In genomic region chr7:8277394-8277982, GRCh38 we compare ENCODE assay signal across 13 cellular contexts. TPM values are rescaled to one million over a fixed set of nuclear protein-coding genes. Genes with fewer than 3 reads are reported as not detected.
DNase-seq lines count a peak whose midpoint lies in the region; ATAC-seq, FAIRE-seq and TF ChIP-seq lines count a peak whose summit lies in the region.
"Had no signal": no experiment of that assay in that cellular context is flagged by ENCODE, and none has a peak within 500 bp of the region (broad histone marks: within the 10 kb centered on the region; RNA-seq: fewer than 3 reads in every experiment).

No MANE protein-coding gene starts in this region.

- dilution Hi-C loops in endothelial cell of umbilical vein (cut with MboI; ENCODE audit: extremely low pct_ligation_motif_present, low sequenced_read_pairs): no loop called here

- H3K9me3 ChIP-seq in endothelial cell of umbilical vein (replicated peaks; ENCODE audit: control insufficient read depth, insufficient read depth, low read length): no peaks in the 10 kb centered on the region

- no peak overlapping the region for H3K4me3 Mint-ChIP-seq in activated T-cell treated with anti-CD3 and anti-CD28 coated beads, Interleukin-2, amount 50 U/mL, for 4 hours
- H3K4me3 Mint-ChIP-seq: activated B cell treated with CpG ODN at 0.5 μM for 24 hours; activated naive CD8-positive, alpha-beta T cell treated with anti-CD3 and anti-CD28 coated beads, Interleukin-2, amount 10 ng/mL, durations not matched to agents 7 days and 5 days; CD4-positive, alpha-beta T cell; mesothelial cell of epicardium had no signal

- POLR2A ChIA-PET in endothelial cell of umbilical vein (lab: Charles Lee): no interaction called here

- no peak for FAIRE-seq in endothelial cell of umbilical vein (lab: Jason Lieb, UNC)

- no peak for TF ChIP-seq POLR2A in endothelial cell of umbilical vein (IDR thresholded peaks at IDR 0.05; ENCODE audit: low read depth, low read length)

- peaks cover 10% of the 10 kb centered on the region for H3K27me3 Mint-ChIP-seq in activated T-cell treated with anti-CD3 and anti-CD28 coated beads, Interleukin-2, amount 50 U/mL, for 4 hours (ENCODE audit: low read depth)

- CTCF ChIA-PET in endothelial cell of umbilical vein (lab: Charles Lee): interaction anchor here (0.7 to 2.3 kb wide), 6 partner anchors 11 to 853 kb away, joined by 3 to 37 read pairs (median 4); no protein-coding TSS in a partner anchor

- peaks cover 0 to 3% of the 10 kb centered on the region in 2 experiments for H3K27me3 ChIP-seq in endothelial cell of umbilical vein (ENCODE audit: control insufficient read depth in 2 of 2, insufficient read depth in 2 of 2, low read length in 2 of 2)

- TF ChIP-seq CTCF in 22Rv1 (IDR thresholded peaks at IDR 0.05): peak; percentile 70
- TF ChIP-seq CTCF in GM12873 (IDR thresholded peaks at IDR 0.05; ENCODE audit: insufficient read depth, low read depth, low read length, missing control alignments): peak; percentile 41
- no peak for TF ChIP-seq CTCF in endothelial cell of umbilical vein (IDR thresholded peaks at IDR 0.05; ENCODE audit: extremely low read depth in 1 of 2, insufficient read depth in 1 of 2, low read depth in 1 of 2, low read length in 2 of 2)

- no peaks in the 10 kb centered on the region for H3K4me1 ChIP-seq in endothelial cell of umbilical vein (ENCODE audit: control insufficient read depth, extremely low read depth, insufficient read depth, low read length)

- no TSS peak for BruUV-seq in endothelial cell of umbilical vein (replicated peaks; lab: Mats Ljungman, UMichigan)

- peaks cover 4% of the 10 kb centered on the region for H3K9me3 Mint-ChIP-seq in activated T-cell treated with anti-CD3 and anti-CD28 coated beads, Interleukin-2, amount 50 U/mL, for 4 hours
- H3K9me3 Mint-ChIP-seq: activated B cell treated with CpG ODN at 0.5 μM for 24 hours; activated naive CD8-positive, alpha-beta T cell treated with anti-CD3 and anti-CD28 coated beads, Interleukin-2, amount 10 ng/mL, durations not matched to agents 7 days and 5 days; CD4-positive, alpha-beta T cell had no signal

- H4K20me1 ChIP-seq in endothelial cell of umbilical vein (replicated peaks; ENCODE audit: control insufficient read depth, extremely low read depth, insufficient read depth, low read length): no peaks in the 10 kb centered on the region

- H3K4me3 ChIP-seq in endothelial cell of umbilical vein (replicated peaks in 1 of 3; ENCODE audit: insufficient read depth in 1 of 3, low read depth in 1 of 3, low read length in 3 of 3): no peak overlapping the region

- DNase-seq in NCI-H526 treated with DMSO at 0.1 percent for 48 hours (lab: John Stamatoyannopoulos, UW) (peak; percentile 43), endothelial cell of umbilical vein (ENCODE audit: low read depth, low spot score) (peak; percentile 12), GF-D8 (lab: John Stamatoyannopoulos, UW) (no peak), GM19238 (ENCODE audit: insufficient read length, low spot score) (no peak)
- DNase-seq in activated T-cell treated with anti-CD3 and anti-CD28 coated beads, Interleukin-2, amount 50 U/mL, for 4 hours: no peak
- DNase-seq: activated B cell treated with CpG ODN at 0.5 μM for 24 hours; activated naive CD8-positive, alpha-beta T cell treated with anti-CD3 and anti-CD28 coated beads, Interleukin-2, amount 10 ng/mL, durations not matched to agents 7 days and 5 days; CD4-positive, alpha-beta T cell; stimulated activated CD4-positive, alpha-beta T cell treated with anti-CD3 and anti-CD28 coated beads, Interleukin-12 subunit alpha, Interleukin-12 subunit beta, amount 100 ng/mL, for 4 hours had no signal

- no peak overlapping the region for H2AFZ ChIP-seq in endothelial cell of umbilical vein (ENCODE audit: low read depth, low read length)

- no peaks in the 10 kb centered on the region for H3K36me3 ChIP-seq in endothelial cell of umbilical vein (ENCODE audit: control insufficient read depth in 2 of 2, extremely low read depth in 1 of 2, insufficient read depth in 2 of 2, low read length in 2 of 2)

- no peaks in the 10 kb centered on the region for H3K4me1 Mint-ChIP-seq in activated T-cell treated with anti-CD3 and anti-CD28 coated beads, Interleukin-2, amount 50 U/mL, for 4 hours (ENCODE audit: low read depth)
- H3K4me1 Mint-ChIP-seq: activated B cell treated with CpG ODN at 0.5 μM for 24 hours; activated naive CD8-positive, alpha-beta T cell treated with anti-CD3 and anti-CD28 coated beads, Interleukin-2, amount 10 ng/mL, durations not matched to agents 7 days and 5 days; mesothelial cell of epicardium had no signal

- H3K36me3 Mint-ChIP-seq in activated T-cell treated with anti-CD3 and anti-CD28 coated beads, Interleukin-2, amount 50 U/mL, for 4 hours (ENCODE audit: insufficient read depth): no peaks in the 10 kb centered on the region
- H3K36me3 Mint-ChIP-seq: activated naive CD8-positive, alpha-beta T cell treated with anti-CD3 and anti-CD28 coated beads, Interleukin-2, amount 10 ng/mL, durations not matched to agents 7 days and 5 days; mesothelial cell of epicardium had no signal

- H3K4me2 ChIP-seq in endothelial cell of umbilical vein (ENCODE audit: insufficient read depth, low read length): no peak overlapping the region

- no peaks in the 10 kb centered on the region for H3K79me2 ChIP-seq in endothelial cell of umbilical vein (ENCODE audit: control insufficient read depth, insufficient read depth, low read length)

- no peaks in the 10 kb centered on the region for H3K9me1 ChIP-seq in endothelial cell of umbilical vein (replicated peaks; ENCODE audit: control insufficient read depth, extremely low read depth, insufficient read depth, low read length)

- H3K9ac ChIP-seq in endothelial cell of umbilical vein (replicated peaks; ENCODE audit: extremely low read depth, insufficient read depth, low read length): no peak overlapping the region

- intact Hi-C loops in endothelial cell of umbilical vein (cut with micrococcal nuclease): no loop called here

- H3K27ac ChIP-seq in 22Rv1: no peak overlapping the region
- no peak overlapping the region for H3K27ac ChIP-seq in endothelial cell of umbilical vein (ENCODE audit: insufficient read depth, low read depth, low read length)

- ATAC-seq in GM18498 (IDR thresholded peaks at IDR 0.05; ENCODE audit: unreplicated experiment): no peak
- no peak for ATAC-seq in activated T-cell treated with anti-CD3 and anti-CD28 coated beads, Interleukin-2, amount 50 U/mL, for 4 hours

TF ChIP-seq in endothelial cell of umbilical vein, 7 proteins besides CTCF, POLR2A, EP300 and RAD21:
- TF ChIP-seq MAX (IDR thresholded peaks at IDR 0.05; ENCODE audit: insufficient read depth, insufficient read length) (no peak), MYC (IDR thresholded peaks at IDR 0.05; ENCODE audit: low read depth, low read length) (no peak), JUN (IDR thresholded peaks at IDR 0.05; ENCODE audit: borderline replicate concordance, insufficient read depth, insufficient read length, low read depth) (no peak), POLR2AphosphoS5 (IDR thresholded peaks at IDR 0.05; ENCODE audit: insufficient read depth, low read depth, low read length) (no peak), FOS (IDR thresholded peaks at IDR 0.05; ENCODE audit: borderline replicate concordance, insufficient read depth, low read length) (no peak), EZH2 (IDR thresholded peaks at IDR 0.05; ENCODE audit: borderline replicate concordance, low read depth, low read length, severe bottlenecking) (no peak), GATA2 (IDR thresholded peaks at IDR 0.05; ENCODE audit: insufficient read depth, insufficient read length, low read depth, low read length) (no peak)
TF ChIP-seq in endothelial cell of umbilical vein: peak in this region for 0.

RNA-seq across cellular contexts. Expression of gene ICA1, which starts 15.5 kb away (rescaled TPM):
- 39.7 and 47.1 TPM in 2 replicates for total RNA-seq in endothelial cell of umbilical vein
- 13.9 and 19.0 TPM in 2 replicates for polyA plus RNA-seq in endothelial cell of umbilical vein
- polyA plus RNA-seq in endothelial cell of umbilical vein (2011; cell fraction: cytosol; rRNA removed): 21.2 and 24.1 TPM in 2 replicates
- 78.5 and 88.7 TPM in 2 replicates for polyA plus RNA-seq in endothelial cell of umbilical vein (2011; cell fraction: nucleus; rRNA removed)
- polyA plus RNA-seq in endothelial cell of umbilical vein (2012): 42.2 and 46.8 TPM in 2 replicates
- polyA minus RNA-seq in endothelial cell of umbilical vein: 21.5 and 29.3 TPM in 2 replicates
- 2.0 TPM for polyA minus RNA-seq in endothelial cell of umbilical vein (2011; cell fraction: cytosol; rRNA and poly(A)+ RNA removed)
- 44.1 and 52.3 TPM in 2 replicates for polyA minus RNA-seq in endothelial cell of umbilical vein (2011; cell fraction: nucleus; rRNA and poly(A)+ RNA removed)
- total RNA-seq in activated T-cell treated with anti-CD3 and anti-CD28 coated beads, Interleukin-2, amount 50 U/mL, for 4 hours: under 1 TPM; 0.18 to 0.41 (median 0.32) TPM
- total RNA-seq: activated B cell treated with CpG ODN at 0.5 μM for 24 hours had no signal

Comparison
In these comparisons a context has a peak if more than half of its experiments do, and no peak if none do; other contexts are left out.
1. CTCF ChIP-seq: peak in 22Rv1 (single experiment) and GM12873 (single experiment); none in endothelial cell of umbilical vein (0 of 2).
2. DNase-seq: peak in NCI-H526 treated with DMSO at 0.1 percent for 48 hours (single experiment) and endothelial cell of umbilical vein (single experiment); none in activated T-cell treated with anti-CD3 and anti-CD28 coated beads, Interleukin-2, amount 50 U/mL, for 4 hours (single experiment), GF-D8 (single experiment) and GM19238 (single experiment).
3. RNA of gene ICA1, which starts 15.5 kb away (total RNA-seq): 39.7 to 47.1 TPM in endothelial cell of umbilical vein; 0.18 to 0.41 TPM in activated T-cell treated with anti-CD3 and anti-CD28 coated beads, Interleukin-2, amount 50 U/mL, for 4 hours; every median in the first group is over 10 times any median in the second.